Comparison of ENCODE assay signal across 2 cellular contexts in the genomic region with DNA sequence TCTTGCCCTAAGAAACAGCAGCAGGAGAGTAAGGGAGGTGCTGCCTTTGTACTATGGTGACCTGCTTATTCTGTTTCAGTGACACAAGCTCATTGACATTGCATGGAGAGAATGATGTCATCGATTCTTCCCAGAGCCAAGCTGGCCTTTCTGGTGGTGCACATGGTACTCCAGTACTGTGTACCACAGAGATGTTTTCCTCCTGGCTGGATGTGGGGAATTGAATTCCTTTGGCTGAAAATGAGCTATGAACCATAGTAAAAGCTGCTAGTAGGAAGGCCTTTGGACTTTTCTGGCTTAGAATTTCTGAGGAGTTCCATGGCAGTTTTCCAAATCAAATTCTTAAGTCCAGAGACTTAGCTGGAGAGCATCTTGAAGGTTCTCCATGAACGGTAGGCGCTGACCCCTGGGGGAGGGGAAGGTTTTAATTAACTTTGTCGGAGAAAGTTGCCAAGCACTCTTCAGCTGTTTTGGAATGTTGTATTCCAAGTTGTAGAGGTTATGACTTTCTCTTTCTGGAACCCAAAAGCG.
TF ChIP-seq lines count a peak whose summit lies in the region.

No MANE protein-coding gene starts in this region.

TF ChIP-seq in endothelial cell of umbilical vein, 7 proteins besides CTCF, POLR2A, EP300 and RAD21 (continued from another document):
- peak; percentile 7 for TF ChIP-seq JUN (IDR thresholded peaks at IDR 0.05; ENCODE audit: borderline replicate concordance, insufficient read depth, insufficient read length, low read depth)

TF ChIP-seq in liver, 16 proteins besides CTCF, POLR2A, EP300 and RAD21 (continued from another document):
- peak; percentile 35 to 62 for TF ChIP-seq RXRA (IDR thresholded peaks at IDR 0.05)
- TF ChIP-seq SP1 (IDR thresholded peaks at IDR 0.05): peak; percentile 10
